In genomic region chr7:43729214-43729923, GRCh38 we compare ENCODE assay signal across 1 cellular context.
TF ChIP-seq lines count a peak whose summit lies in the region.

COA1 (minus strand) TSS chr7:43729523; CDS start chr7:43648614, 80,909 bp downstream.

TF ChIP-seq in HepG2, 621 proteins besides CTCF, POLR2A, EP300 and RAD21 (continued from another document and continues in another):
- TF ChIP-seq TEAD3 (CRISPR knock-in tag; optimal IDR thresholded peaks at IDR 0.05; ENCODE audit: borderline replicate concordance) (peak; percentile 76), HNF4A (CRISPR knock-in tag; IDR thresholded peaks at IDR 0.05) (no peak), ZNF672 (CRISPR knock-in tag; IDR thresholded peaks at IDR 0.05) (no peak), KAT7 (CRISPR knock-in tag; IDR thresholded peaks at IDR 0.05; ENCODE audit: borderline replicate concordance) (peak; percentile 56; the same call in 1 of the 2 replicates), ZNF326 (CRISPR knock-in tag; IDR thresholded peaks at IDR 0.05; ENCODE audit: borderline replicate concordance) (no peak), PHF5A (CRISPR knock-in tag; IDR thresholded peaks at IDR 0.05; ENCODE audit: low read depth, unreplicated experiment) (no peak), ZNF720 (CRISPR knock-in tag; IDR thresholded peaks at IDR 0.05) (no peak), ATF5 (CRISPR knock-in tag; IDR thresholded peaks at IDR 0.05; ENCODE audit: low read depth) (0 out of 2 replicates have a peak, but pooled peaks have one; percentile 28), HMG20A (CRISPR knock-in tag; IDR thresholded peaks at IDR 0.05; ENCODE audit: borderline replicate concordance) (no peak; the same call in 1 of the 2 replicates), ZNF451 (CRISPR knock-in tag; IDR thresholded peaks at IDR 0.05) (peak; percentile 74; the same call in 1 of the 2 replicates), ATF7 (IDR thresholded peaks at IDR 0.05) (no peak), ATF7 (CRISPR knock-in tag; IDR thresholded peaks at IDR 0.05) (peak; percentile 57; the same call in 1 of the 2 replicates), MXD4 (CRISPR knock-in tag; IDR thresholded peaks at IDR 0.05) (peak; percentile 80; the same call in 1 of the 2 replicates), SIN3B (IDR thresholded peaks at IDR 0.05; ENCODE audit: low read length) (peak; percentile 57; the same call in 1 of the 2 replicates), HIVEP1 (CRISPR knock-in tag; IDR thresholded peaks at IDR 0.05) (peak; percentile 67), TFDP1 (CRISPR knock-in tag; IDR thresholded peaks at IDR 0.05; ENCODE audit: borderline replicate concordance) (peak; percentile 85; the same call in 1 of the 2 replicates), HNRNPLL (IDR thresholded peaks at IDR 0.05; ENCODE audit: low read depth, low read length, poor library complexity, severe bottlenecking) (peak; percentile 77), KMT2B (CRISPR knock-in tag; IDR thresholded peaks at IDR 0.05) (peak; percentile 100), KMT2A (CRISPR knock-in tag; IDR thresholded peaks at IDR 0.05) (peak; percentile 99), ZNF639 (CRISPR knock-in tag; conservative IDR thresholded peaks at IDR 0.05) (peak; percentile 77; the same call in 1 of the 2 replicates), BRF2 (CRISPR knock-in tag; IDR thresholded peaks at IDR 0.05) (peak; percentile 66; the same call in 1 of the 2 replicates), ZNF138 (CRISPR knock-in tag; IDR thresholded peaks at IDR 0.05; ENCODE audit: low read depth) (0 out of 2 replicates have a peak, but pooled peaks have one; percentile 67), ZNF24 (IDR thresholded peaks at IDR 0.05) (no peak), ZNF224 (CRISPR knock-in tag; IDR thresholded peaks at IDR 0.05) (peak; percentile 89), SRSF9 (IDR thresholded peaks at IDR 0.05; ENCODE audit: borderline replicate concordance, insufficient read depth, low read depth, low read length, poor library complexity, severe bottlenecking) (no peak), FOXC1 (CRISPR knock-in tag; IDR thresholded peaks at IDR 0.05; ENCODE audit: borderline replicate concordance) (peak; percentile 60; the same call in 1 of the 2 replicates), ZNF558 (CRISPR knock-in tag; IDR thresholded peaks at IDR 0.05; ENCODE audit: borderline replicate concordance) (no peak), ZNF407 (CRISPR knock-in tag; IDR thresholded peaks at IDR 0.05; ENCODE audit: not compliant biosample characterization) (peak; percentile 88), FOXA3 (CRISPR knock-in tag; IDR thresholded peaks at IDR 0.05) (no peak), TBP (CRISPR knock-in tag; IDR thresholded peaks at IDR 0.05) (no peak), ZNF256 (CRISPR knock-in tag; conservative IDR thresholded peaks at IDR 0.05) (no peak; the same call in 1 of the 2 replicates), TAF1 (CRISPR knock-in tag; IDR thresholded peaks at IDR 0.05) (peak; percentile 96), ELF1 (CRISPR knock-in tag; IDR thresholded peaks at IDR 0.05) (peak; percentile 67), WIZ (CRISPR knock-in tag; IDR thresholded peaks at IDR 0.05) (no peak), ZNF205 (CRISPR knock-in tag; IDR thresholded peaks at IDR 0.05) (0 out of 2 replicates have a peak, but pooled peaks have one; percentile 25), BRD4 (CRISPR knock-in tag; IDR thresholded peaks at IDR 0.05) (peak; percentile 80), NRL (CRISPR knock-in tag; IDR thresholded peaks at IDR 0.05; ENCODE audit: borderline replicate concordance) (peak; percentile 97), SIN3A (IDR thresholded peaks at IDR 0.05; ENCODE audit: borderline replicate concordance, low read depth, low read length) (peak; percentile 78; the same call in 1 of the 2 replicates), ZNF784 (CRISPR knock-in tag; IDR thresholded peaks at IDR 0.05; ENCODE audit: borderline replicate concordance) (0 out of 2 replicates have a peak, but pooled peaks have one; percentile 66), SYNCRIP (IDR thresholded peaks at IDR 0.05; ENCODE audit: insufficient read depth, low read depth, low read length) (no peak), TOPORS (CRISPR knock-in tag; IDR thresholded peaks at IDR 0.05) (0 out of 2 replicates have a peak, but pooled peaks have one; percentile 51), THYN1 (CRISPR knock-in tag; IDR thresholded peaks at IDR 0.05; ENCODE audit: borderline replicate concordance, low read depth) (no peak), ZNF570 (CRISPR knock-in tag; IDR thresholded peaks at IDR 0.05; ENCODE audit: borderline replicate concordance) (no peak), KLF16 (CRISPR knock-in tag; IDR thresholded peaks at IDR 0.05) (peak in 1 of 2 experiments; percentile 81; a peak in 2 of 4 replicates), NFAT5 (CRISPR knock-in tag; IDR thresholded peaks at IDR 0.05) (peak; percentile 64), SETDB1 (CRISPR knock-in tag; IDR thresholded peaks at IDR 0.05; ENCODE audit: borderline replicate concordance) (no peak), PRMT3 (CRISPR knock-in tag; IDR thresholded peaks at IDR 0.05; ENCODE audit: borderline replicate concordance, low read depth) (no peak), ZNF207 (IDR thresholded peaks at IDR 0.05; ENCODE audit: borderline replicate concordance) (no peak)
